In the genomic region with DNA sequence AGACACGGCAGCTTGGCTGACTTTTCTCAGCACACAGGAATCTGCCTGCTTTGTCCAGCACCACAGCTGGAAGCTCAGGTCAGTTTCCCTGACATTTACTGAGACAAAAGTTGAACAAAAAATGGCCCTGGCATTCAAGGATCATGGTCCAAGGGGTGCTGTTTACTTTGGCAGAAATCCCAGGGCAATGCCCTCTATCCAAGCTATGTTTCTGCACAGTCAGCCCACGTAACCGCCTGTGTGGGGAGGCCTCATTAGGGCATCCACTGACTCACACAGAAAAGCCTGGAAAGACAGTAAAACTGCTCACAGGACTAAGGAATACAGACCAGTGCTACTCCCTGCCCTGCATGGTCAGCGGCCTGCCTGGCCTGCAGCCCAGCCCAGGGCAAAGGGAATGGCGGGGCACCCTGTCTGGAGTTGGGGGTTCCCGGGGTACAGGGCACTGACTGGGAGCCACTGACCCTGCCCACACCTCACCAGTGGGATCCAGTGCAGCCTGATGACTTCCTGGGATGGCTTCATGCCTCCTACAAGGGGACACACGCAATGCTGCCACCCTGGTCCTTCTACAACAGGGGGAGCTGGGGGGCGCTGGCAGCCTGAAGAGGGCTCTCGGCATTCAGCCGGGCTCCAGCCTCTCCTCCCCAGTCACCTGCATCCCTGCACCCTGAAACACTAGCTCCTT, we compare ENCODE assay signal across 1 cellular context.
TF ChIP-seq lines count a peak whose summit lies in the region.

No MANE protein-coding gene starts in this region.

TF ChIP-seq in IMR-90, 13 proteins besides CTCF, POLR2A, EP300 and RAD21 (continued from another document):
- TF ChIP-seq RCOR1 (IDR thresholded peaks at IDR 0.05; ENCODE audit: insufficient replicate concordance, low read length) (no peak), RFX5 (IDR thresholded peaks at IDR 0.05; ENCODE audit: low read depth, low read length) (no peak), CEBPB (IDR thresholded peaks at IDR 0.05; ENCODE audit: low read depth, low read length) (no peak), MAZ (IDR thresholded peaks at IDR 0.05; ENCODE audit: borderline replicate concordance, low read depth, low read length) (no peak), CHD1 (IDR thresholded peaks at IDR 0.05; ENCODE audit: low read depth, low read length) (no peak), BHLHE40 (IDR thresholded peaks at IDR 0.05; ENCODE audit: low read depth, low read length) (no peak), MAFK (IDR thresholded peaks at IDR 0.05; ENCODE audit: low read depth, low read length) (peak; percentile 81)
- TF ChIP-seq, protein P1, sequence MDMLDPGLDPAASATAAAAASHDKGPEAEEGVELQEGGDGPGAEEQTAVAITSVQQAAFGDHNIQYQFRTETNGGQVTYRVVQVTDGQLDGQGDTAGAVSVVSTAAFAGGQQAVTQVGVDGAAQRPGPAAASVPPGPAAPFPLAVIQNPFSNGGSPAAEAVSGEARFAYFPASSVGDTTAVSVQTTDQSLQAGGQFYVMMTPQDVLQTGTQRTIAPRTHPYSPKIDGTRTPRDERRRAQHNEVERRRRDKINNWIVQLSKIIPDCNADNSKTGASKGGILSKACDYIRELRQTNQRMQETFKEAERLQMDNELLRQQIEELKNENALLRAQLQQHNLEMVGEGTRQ (IDR thresholded peaks at IDR 0.05; ENCODE audit: low read depth, low read length), result no peak
